Comparison of ENCODE assay signal across 10 cellular contexts in genomic region chr12:6950401-6950801, GRCh38. TPM values are rescaled to one million over a fixed set of nuclear protein-coding genes. Genes with fewer than 3 reads are reported as not detected.
DNase-seq lines count a peak whose midpoint lies in the region; ATAC-seq and TF ChIP-seq lines count a peak whose summit lies in the region.
"Had no signal": no experiment of that assay in that cellular context is flagged by ENCODE, and none has a peak within 500 bp of the region (broad histone marks: within the 10 kb centered on the region; RNA-seq: fewer than 3 reads in every experiment).

No MANE protein-coding gene starts in this region.

- dilution Hi-C loops in IMR-90 (cut with HindIII; ENCODE audit: low sequenced_read_pairs, unreplicated experiment) = no loop called here

- H2AK9ac ChIP-seq in IMR-90 (replicated peaks; ENCODE audit: low read depth, low read length, poor library complexity) = no peak overlapping the region

- H3K4me1 Mint-ChIP-seq in CD4-positive, alpha-beta T cell (ENCODE audit: low read depth) = peaks cover 89% of the 10 kb centered on the region
- H3K4me1 Mint-ChIP-seq in activated naive CD4-positive, alpha-beta T cell treated with anti-CD3 and anti-CD28 coated beads, Interleukin-2, amount 10 ng/mL, durations not matched to agents 7 days and 5 days = peaks cover 72% of the 10 kb centered on the region
- H3K4me1 Mint-ChIP-seq in naive B cell = peaks cover 73 to 80% (median 74%) of the 10 kb centered on the region in 3 donors

- no peak overlapping the region for H2AK5ac ChIP-seq in IMR-90 (ENCODE audit: low read depth, low read length)

- H3K27ac ChIP-seq in CD4-positive, alpha-beta T cell (ENCODE audit: low read depth, low read length) = peak overlapping the region; percentile 96
- H3K27ac ChIP-seq in IMR-90 (ENCODE audit: insufficient read depth, low read length) = no peak overlapping the region

- no peak overlapping the region for H4K91ac ChIP-seq in IMR-90 (ENCODE audit: insufficient read depth, low read depth, low read length)

- H3K4ac ChIP-seq in IMR-90 (ENCODE audit: low read depth, low read length) = no peak overlapping the region

- no peak overlapping the region for H3K56ac ChIP-seq in IMR-90 (ENCODE audit: extremely low read depth, insufficient read depth, low read length)

- no peak overlapping the region for H4K8ac ChIP-seq in IMR-90 (ENCODE audit: low read depth in 2 of 2, low read length in 2 of 2)

- H3K9me3 ChIP-seq in CD4-positive, alpha-beta T cell (ENCODE audit: control insufficient read depth, low read length) = no peaks in the 10 kb centered on the region
- H3K9me3 ChIP-seq in IMR-90 (ENCODE audit: control insufficient read depth, insufficient read depth, low read length) = no peaks in the 10 kb centered on the region

- H3K4me1 ChIP-seq in IMR-90 (ENCODE audit: control insufficient read depth, insufficient read depth, low read length) = peaks cover 3% of the 10 kb centered on the region; the same call in 1 of the 2 replicates

- no peaks in the 10 kb centered on the region for H4K20me1 ChIP-seq in IMR-90 (ENCODE audit: insufficient read depth, low read length)

- no peak overlapping the region for H2BK5ac ChIP-seq in IMR-90 (ENCODE audit: low read depth, low read length, poor library complexity, severe bottlenecking)

- TF ChIP-seq RAD21 in IMR-90 (IDR thresholded peaks at IDR 0.05; ENCODE audit: low read length) = no peak

- peak overlapping the region; percentile 97 for H3K27ac Mint-ChIP-seq in CD4-positive, alpha-beta T cell
- peak overlapping the region; percentile 96 for H3K27ac Mint-ChIP-seq in activated naive CD4-positive, alpha-beta T cell treated with anti-CD3 and anti-CD28 coated beads, Interleukin-2, amount 10 ng/mL, durations not matched to agents 7 days and 5 days
- peak overlapping the region in 5 of 6 donors; percentile 95 to 98 (median 96) for H3K27ac Mint-ChIP-seq in naive B cell

- no peak overlapping the region for H3K4me2 ChIP-seq in IMR-90 (ENCODE audit: low read depth, low read length)

- H2BK120ac ChIP-seq in IMR-90 (ENCODE audit: low read depth, low read length) = no peak overlapping the region

- whole genome bisulfite sequencing in IMR-90 (ENCODE audit: extremely low coverage in 2 of 2, insufficient read length in 1 of 2), 2 experiments = 80% methylated on average over 1 of the region's 1 CpG; no CpG with 5 or more reads in 1 of the 2 experiments

- peak; percentile 6 for ATAC-seq in CD4-positive, alpha-beta T cell (ENCODE audit: poor library complexity)
- ATAC-seq in IMR-90 (ENCODE audit: low read depth) (no peak), naive B cell (ENCODE audit: low read depth in 2 of 2) (no peak), GM21576 (IDR thresholded peaks at IDR 0.05; ENCODE audit: unreplicated experiment) (no peak), HG03159 (IDR thresholded peaks at IDR 0.05; ENCODE audit: unreplicated experiment) (no peak)

- DNase-seq in CD4-positive, alpha-beta T cell = no peak
- DNase-seq in IMR-90 (no peak), naive B cell (no peak), GM19240 (ENCODE audit: insufficient read length, low spot score) (no peak), cerebellum (ENCODE audit: low spot score) (no peak)
- peak; percentile 61 for DNase-seq in activated naive CD4-positive, alpha-beta T cell treated with anti-CD3 and anti-CD28 coated beads, Interleukin-2, amount 10 ng/mL, durations not matched to agents 7 days and 5 days

- H3K9me3 Mint-ChIP-seq in CD4-positive, alpha-beta T cell = no peaks in the 10 kb centered on the region
- H3K9me3 Mint-ChIP-seq in activated naive CD4-positive, alpha-beta T cell treated with anti-CD3 and anti-CD28 coated beads, Interleukin-2, amount 10 ng/mL, durations not matched to agents 7 days and 5 days = no peaks in the 10 kb centered on the region
- no peaks in the 10 kb centered on the region for H3K9me3 Mint-ChIP-seq in naive B cell

- H3K23ac ChIP-seq in IMR-90 (ENCODE audit: low read depth, low read length) = no peak overlapping the region

- no peak for TF ChIP-seq POLR2A in IMR-90 (IDR thresholded peaks at IDR 0.05; ENCODE audit: low read depth, low read length)

- intact Hi-C loops in CD4-positive, alpha-beta T cell (cut with DNase I, micrococcal nuclease) = loop anchor here in 1 of 2 experiments (5.0 kb wide), 1 partner anchor 98 kb away; the partner anchor contains the start of genes CDCA3 and USP5
- intact Hi-C loops in IMR-90 (cut with micrococcal nuclease) = no loop called here

- no peak overlapping the region for H4K5ac ChIP-seq in IMR-90 (ENCODE audit: low read depth, low read length)

- H3K9me1 ChIP-seq in IMR-90 (ENCODE audit: insufficient read depth, low read length) = no peaks in the 10 kb centered on the region

- H3K27me3 ChIP-seq in CD4-positive, alpha-beta T cell (ENCODE audit: control insufficient read depth, insufficient read depth, low read length) = no peaks in the 10 kb centered on the region
- H3K27me3 ChIP-seq in IMR-90 (ENCODE audit: control insufficient read depth, insufficient read depth, low read length) = no peaks in the 10 kb centered on the region

- no peak overlapping the region for H3K9ac ChIP-seq in IMR-90 (ENCODE audit: low read depth, low read length)

- no TSS peak for BruUV-seq in IMR-90 (replicated peaks; lab: Mats Ljungman, UMichigan)

- peak; percentile 40 for TF ChIP-seq CTCF in CD4-positive, alpha-beta T cell (IDR thresholded peaks at IDR 0.05)
- TF ChIP-seq CTCF in IMR-90 (conservative IDR thresholded peaks at IDR 0.05; ENCODE audit: low read depth, low read length) = peak; percentile 31; the same call in 1 of the 2 replicates

- H2BK15ac ChIP-seq in IMR-90 (ENCODE audit: low read depth, low read length) = no peak overlapping the region

- no peak overlapping the region for H3K4me3 ChIP-seq in IMR-90 (ENCODE audit: insufficient read depth, low read depth, low read length)

- in situ Hi-C loops in IMR-90 (cut with MboI; ENCODE audit: low sequenced_read_pairs) = no loop called here

- CTCF ChIA-PET in CD4-positive, alpha-beta T cell (lab: Charles Lee) = interaction anchor here (1.0 to 10.8 kb wide), 4 partner anchors 10 to 159 kb away, joined by 3 to 324 read pairs (median 4); partner anchors contain the start of gene C1RL
- CTCF ChIA-PET in IMR-90 (lab: Yijun Ruan, JAX) = no interaction called here
- CTCF ChIA-PET in activated naive CD4-positive, alpha-beta T cell treated with anti-CD3 and anti-CD28 coated beads, Interleukin-2, amount 10 ng/mL, durations not matched to agents 7 days and 5 days (lab: Charles Lee) = interaction anchor here (1.1 to 16.3 kb wide), 6 partner anchors 11 to 162 kb away, joined by 3 to 491 read pairs (median 6); no protein-coding TSS in a partner anchor

- peaks cover 3 to 6% of the 10 kb centered on the region in 2 experiments; a peak in 3 of 4 replicates for H3K79me1 ChIP-seq in IMR-90 (ENCODE audit: low read depth in 1 of 2, low read length in 2 of 2)

- no peak overlapping the region for H2AFZ ChIP-seq in IMR-90 (replicated peaks; ENCODE audit: low read length, poor library complexity)

- H3K27me3 Mint-ChIP-seq in CD4-positive, alpha-beta T cell = no peaks in the 10 kb centered on the region
- peaks cover 3% of the 10 kb centered on the region for H3K27me3 Mint-ChIP-seq in activated naive CD4-positive, alpha-beta T cell treated with anti-CD3 and anti-CD28 coated beads, Interleukin-2, amount 10 ng/mL, durations not matched to agents 7 days and 5 days
- no peaks in the 10 kb centered on the region for H3K27me3 Mint-ChIP-seq in naive B cell

- peaks cover 4% of the 10 kb centered on the region for H3K36me3 ChIP-seq in IMR-90 (ENCODE audit: control insufficient read depth, insufficient read depth, low read length)

- peaks cover 44% of the 10 kb centered on the region for H3K36me3 Mint-ChIP-seq in CD4-positive, alpha-beta T cell (ENCODE audit: low read depth)
- peaks cover 43% of the 10 kb centered on the region for H3K36me3 Mint-ChIP-seq in activated naive CD4-positive, alpha-beta T cell treated with anti-CD3 and anti-CD28 coated beads, Interleukin-2, amount 10 ng/mL, durations not matched to agents 7 days and 5 days
- peaks cover 10 to 36% of the 10 kb centered on the region in 2 donors for H3K36me3 Mint-ChIP-seq in naive B cell

- no peak overlapping the region for H3K14ac ChIP-seq in IMR-90 (replicated peaks; ENCODE audit: low read depth, low read length)

- H2BK20ac ChIP-seq in IMR-90 (ENCODE audit: low read depth, low read length) = no peak overlapping the region

- POLR2A ChIA-PET in CD4-positive, alpha-beta T cell (lab: Charles Lee) = interaction anchor here (1.0 to 11.6 kb wide), 5 partner anchors 9 to 78 kb away, joined by 3 to 963 read pairs (median 10); partner anchors contain the start of genes ATN1, PTPN6 and SPSB2
- POLR2A ChIA-PET in IMR-90 (lab: Charles Lee; ENCODE audit: unreplicated experiment) = no interaction called here

- H3K18ac ChIP-seq in IMR-90 (ENCODE audit: low read depth, low read length) = no peak overlapping the region

- peak overlapping the region; percentile 100 for H3K4me3 Mint-ChIP-seq in CD4-positive, alpha-beta T cell
- H3K4me3 Mint-ChIP-seq in activated naive CD4-positive, alpha-beta T cell treated with anti-CD3 and anti-CD28 coated beads, Interleukin-2, amount 10 ng/mL, durations not matched to agents 7 days and 5 days = peak overlapping the region; percentile 100
- peak overlapping the region; percentile 90 to 99 (median 98) for H3K4me3 Mint-ChIP-seq in naive B cell

RNA-seq across cellular contexts. Expression of gene PTPN6, which starts 0.8 kb away (rescaled TPM):
- 10 to 100 TPM; 79.0 to 83.5 TPM for total RNA-seq in CD4-positive, alpha-beta T cell
- total RNA-seq in IMR-90 (2012; rRNA removed) (under 0.01 TPM in 1 of 2 replicates, not detected in the other), cerebellum (2.9 TPM)
- polyA plus RNA-seq in IMR-90 (2012; rRNA removed) (0.14 TPM in 1 of 2 replicates, not detected in the other), naive B cell (ENCODE audit: low read depth in 6 of 6) (1,000 to 10,000 TPM in 1 of 6 donors, 100 to 1,000 TPM in 5; 398 to 1,059 (median 612) TPM)
- 0.08 TPM in 1 of 2 replicates, not detected in the other for polyA plus RNA-seq in IMR-90 (2012; cell fraction: cytosol; rRNA removed)
- 0.66 and 0.67 TPM in 2 replicates for polyA plus RNA-seq in IMR-90 (2012; cell fraction: nucleus; rRNA removed; ENCODE audit: low replicate concordance)

RNA-seq across cellular contexts. Expression of gene C12orf57, which starts 6.6 kb away (rescaled TPM):
- total RNA-seq in CD4-positive, alpha-beta T cell = 100 to 1,000 TPM; 305 to 311 TPM
- total RNA-seq in IMR-90 (2012; rRNA removed) (197 and 238 TPM in 2 replicates), cerebellum (131 TPM)
- polyA plus RNA-seq in IMR-90 (2012; rRNA removed) (530 and 703 TPM in 2 replicates), naive B cell (ENCODE audit: low read depth in 6 of 6) (100 to 1,000 TPM; 126 to 211 (median 194) TPM)
- 1,066 and 1,272 TPM in 2 replicates for polyA plus RNA-seq in IMR-90 (2012; cell fraction: cytosol; rRNA removed)
- polyA plus RNA-seq in IMR-90 (2012; cell fraction: nucleus; rRNA removed; ENCODE audit: low replicate concordance) = 218 and 334 TPM in 2 replicates

RNA-seq across cellular contexts. Expression of gene RNU7-1, which starts 6.8 kb away (rescaled TPM):
- not detected for total RNA-seq in CD4-positive, alpha-beta T cell
- not detected in 2 replicates for total RNA-seq in IMR-90 (2012; rRNA removed)
- polyA plus RNA-seq in IMR-90 (2012; rRNA removed) = not detected in 2 replicates
- not detected in 2 replicates for polyA plus RNA-seq in IMR-90 (2012; cell fraction: cytosol; rRNA removed)
- not detected in 2 replicates for polyA plus RNA-seq in IMR-90 (2012; cell fraction: nucleus; rRNA removed; ENCODE audit: low replicate concordance)
- not detected for polyA plus RNA-seq in naive B cell (ENCODE audit: low read depth in 6 of 6)
- not detected for total RNA-seq in cerebellum
- total RNA-seq: bronchial epithelial cell, myocyte had no signal

RNA-seq across cellular contexts. Expression of gene PHB2, which starts 20.1 kb away (rescaled TPM):
- 100 to 1,000 TPM; 138 to 147 TPM for total RNA-seq in CD4-positive, alpha-beta T cell
- total RNA-seq in IMR-90 (2012; rRNA removed) (219 and 240 TPM in 2 replicates), cerebellum (74.0 TPM)
- polyA plus RNA-seq in IMR-90 (2012; rRNA removed) (286 and 298 TPM in 2 replicates), naive B cell (ENCODE audit: low read depth in 6 of 6) (100 to 1,000 TPM; 107 to 127 (median 114) TPM)
- 237 and 296 TPM in 2 replicates for polyA plus RNA-seq in IMR-90 (2012; cell fraction: cytosol; rRNA removed)
- 247 and 256 TPM in 2 replicates for polyA plus RNA-seq in IMR-90 (2012; cell fraction: nucleus; rRNA removed; ENCODE audit: low replicate concordance)

RNA-seq across cellular contexts. Expression of gene EMG1, which starts 20.3 kb away (rescaled TPM):
- total RNA-seq in CD4-positive, alpha-beta T cell = 10 to 100 TPM; 33.9 to 34.8 TPM
- 43.6 and 66.1 TPM in 2 replicates for total RNA-seq in IMR-90 (2012; rRNA removed)
- 37.5 and 43.1 TPM in 2 replicates for polyA plus RNA-seq in IMR-90 (2012; rRNA removed)
- 25.0 and 67.8 TPM in 2 replicates for polyA plus RNA-seq in IMR-90 (2012; cell fraction: cytosol; rRNA removed)
- polyA plus RNA-seq in IMR-90 (2012; cell fraction: nucleus; rRNA removed; ENCODE audit: low replicate concordance) = 11.1 and 24.5 TPM in 2 replicates
- polyA plus RNA-seq in naive B cell (ENCODE audit: low read depth in 6 of 6) = 10 to 100 TPM; 69.7 to 82.7 (median 80.4) TPM
- total RNA-seq in cerebellum = 23.3 TPM

Comparison
In these comparisons a context has a peak if more than half of its experiments do, and no peak if none do; other contexts are left out.
1. RNA of gene PTPN6, which starts 0.8 kb away (total RNA-seq): 79.0 to 83.5 TPM in CD4-positive, alpha-beta T cell; 2.9 TPM in cerebellum (single experiment) and under 0.01 TPM in IMR-90; every median in the first group is over 10 times any median in the second.
2. Peak in every context shown above with its lines, with median percentiles within 50 percentile points of each other: H3K27ac Mint-ChIP-seq and H3K4me3 Mint-ChIP-seq.